In the genomic region with DNA sequence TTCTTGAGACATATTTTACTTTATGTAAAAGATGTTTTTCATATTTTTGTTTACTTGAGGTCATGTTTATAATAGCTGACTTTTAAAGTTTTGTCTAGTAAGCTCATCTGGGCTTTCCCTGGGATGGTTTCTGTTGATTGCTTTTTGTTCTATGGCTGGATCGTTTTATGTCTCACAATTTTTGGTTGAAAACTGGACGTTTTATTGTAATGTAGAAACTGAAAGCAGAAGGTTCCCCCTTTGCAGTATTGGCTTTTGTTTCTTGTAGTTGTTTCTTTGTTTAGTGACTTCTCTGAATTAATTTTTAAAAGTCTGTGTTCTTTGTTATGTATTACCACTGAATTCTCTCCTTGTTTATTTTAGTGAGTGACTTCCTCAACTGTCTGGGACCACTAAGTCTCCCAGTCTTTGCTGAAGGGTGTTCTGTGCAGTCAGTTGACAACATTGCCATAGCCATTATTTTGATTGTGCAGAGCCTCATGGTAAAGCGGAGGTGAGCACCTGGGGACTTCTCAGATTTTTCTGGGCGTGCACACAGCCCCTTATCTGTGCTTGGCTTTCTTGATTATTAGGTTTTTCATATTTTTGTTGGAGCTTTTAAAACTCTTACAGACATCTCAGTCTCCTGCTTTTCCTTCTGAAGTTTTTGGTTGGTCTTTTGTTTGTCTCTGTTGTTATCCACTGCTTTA, we compare ENCODE assay signal across 11 cellular contexts. TPM values are rescaled to one million over a fixed set of nuclear protein-coding genes. Genes with fewer than 3 reads are reported as not detected.
DNase-seq lines count a peak whose midpoint lies in the region; ATAC-seq and TF ChIP-seq lines count a peak whose summit lies in the region.
"Had no signal": no experiment of that assay in that cellular context is flagged by ENCODE, and none has a peak within 500 bp of the region (broad histone marks: within the 10 kb centered on the region; RNA-seq: fewer than 3 reads in every experiment).

No MANE protein-coding gene starts in this region.

- H3K4me3 Mint-ChIP-seq in T-helper 17 cell = no peak overlapping the region
- H3K4me3 Mint-ChIP-seq in naive B cell = peak overlapping the region; percentile 50 to 80 (median 74)

- H3K9me3 ChIP-seq in T-helper 17 cell (ENCODE audit: control insufficient read depth, low read length, poor library complexity, severe bottlenecking) (no peaks in the 10 kb centered on the region), BE2C (no peaks in the 10 kb centered on the region)

- no peaks in the 10 kb centered on the region for H3K4me1 ChIP-seq in BE2C

- H3K4me1 Mint-ChIP-seq in T-helper 17 cell (peaks cover 26% of the 10 kb centered on the region), naive B cell (peaks cover 53 to 92% (median 66%) of the 10 kb centered on the region in 3 donors)

- TF ChIP-seq CTCF in GM12875 (IDR thresholded peaks at IDR 0.05; ENCODE audit: borderline replicate concordance, insufficient read depth, low read depth, low read length) = no peak
- no peak for TF ChIP-seq CTCF in BE2C (IDR thresholded peaks at IDR 0.05; ENCODE audit: low read depth, low read length)

- peaks cover 0 to 9% (median 4%) of the 10 kb centered on the region in 7 donors for H3K9me3 Mint-ChIP-seq in naive B cell

- H3K27ac Mint-ChIP-seq in T-helper 17 cell (peak overlapping the region; percentile 21), naive B cell (peak overlapping the region in 5 of 6 donors; percentile 40 to 80 (median 58))

- no peak for DNase-seq in T-helper 17 cell
- no peak for DNase-seq in naive B cell
- no peak for DNase-seq in H4 (ENCODE audit: low spot score)
- DNase-seq in BE2C = no peak
- no peak for DNase-seq in activated CD4-positive, CD25-positive, alpha-beta regulatory T cell (lab: John Stamatoyannopoulos, UW)
- DNase-seq: GF-D8, NCI-H146 had no signal

- peak; percentile 33 for ATAC-seq in GM21825 (IDR thresholded peaks at IDR 0.05; ENCODE audit: unreplicated experiment)
- ATAC-seq in T-helper 17 cell = no peak
- ATAC-seq in naive B cell (ENCODE audit: low read depth in 2 of 2) = peak; percentile 47 to 54
- ATAC-seq in HG02610 (IDR thresholded peaks at IDR 0.05; ENCODE audit: unreplicated experiment) = no peak

- H3K27me3 ChIP-seq in BE2C = no peaks in the 10 kb centered on the region

- H3K36me3 ChIP-seq in BE2C = no peaks in the 10 kb centered on the region

- H3K27me3 Mint-ChIP-seq in T-helper 17 cell (no peaks in the 10 kb centered on the region), naive B cell (no peaks in the 10 kb centered on the region)

- H3K4me3 ChIP-seq in GM12875 (ENCODE audit: low read depth, low read length) (peak overlapping the region; percentile 19), BE2C (ENCODE audit: low read depth, low read length) (no peak overlapping the region)
- H3K4me3 ChIP-seq: skin epidermis had no signal

- H3K36me3 Mint-ChIP-seq in T-helper 17 cell (ENCODE audit: low read depth) = peaks cover 4% of the 10 kb centered on the region
- H3K36me3 Mint-ChIP-seq in naive B cell = peaks cover 0 to 5% of the 10 kb centered on the region in 2 donors

RNA-seq across cellular contexts. Expression of a gene that starts 31.0 kb away (rescaled TPM):
- total RNA-seq in T-helper 17 cell = 10 to 100 TPM; 53.9 to 60.7 TPM
- 10 to 100 TPM in 5 of 6 donors, 1 to 10 TPM in 1; 7.5 to 22.4 (median 18.5) TPM for polyA plus RNA-seq in naive B cell (ENCODE audit: low read depth in 6 of 6)
- total RNA-seq in H4 (2014; rRNA removed; shearing (Covaris generic)) = 8.3 and 15.5 TPM in 2 replicates
- 11.1 TPM for polyA plus RNA-seq in BE2C (2012; ENCODE audit: insufficient read depth, insufficient read length, low read depth)

Comparison
In these comparisons a context has a peak if more than half of its experiments do, and no peak if none do; other contexts are left out.
1. ATAC-seq: peak in GM21825 (single experiment) and naive B cell (2 of 2); none in T-helper 17 cell (single experiment) and HG02610 (single experiment).